19 cellular contexts compared by ENCODE assay signal in genomic region chr3:42853056-42853455, GRCh38. TPM values are rescaled to one million over a fixed set of nuclear protein-coding genes. Genes with fewer than 3 reads are reported as not detected.
A peak's percentile ranks its signal among the peaks of the same experiment; 100 is the strongest.
DNase-seq lines count a peak whose midpoint lies in the region; ATAC-seq and TF ChIP-seq lines count a peak whose summit lies in the region.
"Had no signal": no experiment of that assay in that cellular context is flagged by ENCODE, and none has a peak within 500 bp of the region (broad histone marks: within the 10 kb centered on the region; RNA-seq: fewer than 3 reads in every experiment).

No MANE protein-coding gene starts in this region.

- no peak overlapping the region for H3K4me3 Mint-ChIP-seq in activated naive CD4-positive, alpha-beta T cell treated with anti-CD3 and anti-CD28 coated beads, Interleukin-2, amount 10 ng/mL, durations not matched to agents 7 days and 5 days
- H3K4me3 Mint-ChIP-seq: CD8-positive, alpha-beta T cell had no signal

- no peak for TF ChIP-seq POLR2A in vagina (IDR thresholded peaks at IDR 0.05)

- no peak overlapping the region for H2BK120ac ChIP-seq in trophoblast cell (ENCODE audit: insufficient read depth, low read length, poor library complexity)

- H3K4me3 ChIP-seq in right atrium auricular region (no peak overlapping the region), coronary artery (no peak overlapping the region), trophoblast cell (ENCODE audit: low read depth, low read length) (no peak overlapping the region), vagina (no peak overlapping the region)
- H3K4me3 ChIP-seq: GM12878, Peyer's patch had no signal

- H3K36me3 ChIP-seq in right atrium auricular region (no peaks in the 10 kb centered on the region), trophoblast cell (ENCODE audit: control insufficient read depth in 1 of 2, insufficient read depth in 2 of 2, low read length in 2 of 2) (peaks cover 0 to 7% of the 10 kb centered on the region in 2 experiments), vagina (no peaks in the 10 kb centered on the region)
- H3K36me3 ChIP-seq: Peyer's patch had no signal

- no peaks in the 10 kb centered on the region for H3K79me2 ChIP-seq in trophoblast cell (ENCODE audit: control insufficient read depth, insufficient read depth, low read length, poor library complexity)

- H2AFZ ChIP-seq in trophoblast cell (ENCODE audit: insufficient read depth, low read length, poor library complexity) = no peak overlapping the region

- CTCF ChIA-PET in activated naive CD4-positive, alpha-beta T cell treated with anti-CD3 and anti-CD28 coated beads, Interleukin-2, amount 10 ng/mL, durations not matched to agents 7 days and 5 days (lab: Charles Lee) = interaction anchor here (0.9 to 3.9 kb wide), 2 partner anchors 13 to 28 kb away, joined by 3 to 12 read pairs; no protein-coding TSS in a partner anchor

- TF ChIP-seq CTCF in right atrium auricular region (IDR thresholded peaks at IDR 0.05) (no peak), coronary artery (IDR thresholded peaks at IDR 0.05) (no peak), vagina (IDR thresholded peaks at IDR 0.05) (no peak)

- H3K4me1 Mint-ChIP-seq in activated naive CD4-positive, alpha-beta T cell treated with anti-CD3 and anti-CD28 coated beads, Interleukin-2, amount 10 ng/mL, durations not matched to agents 7 days and 5 days = no peaks in the 10 kb centered on the region

- no peak overlapping the region for H3K4me2 ChIP-seq in trophoblast cell (ENCODE audit: low read length)

- H4K91ac ChIP-seq in trophoblast cell (ENCODE audit: low read depth, low read length) = no peak overlapping the region

- H3K9me3 Mint-ChIP-seq in activated naive CD4-positive, alpha-beta T cell treated with anti-CD3 and anti-CD28 coated beads, Interleukin-2, amount 10 ng/mL, durations not matched to agents 7 days and 5 days = no peaks in the 10 kb centered on the region
- H3K9me3 Mint-ChIP-seq: CD8-positive, alpha-beta T cell had no signal

- peaks cover 24% of the 10 kb centered on the region for H3K27me3 Mint-ChIP-seq in activated naive CD4-positive, alpha-beta T cell treated with anti-CD3 and anti-CD28 coated beads, Interleukin-2, amount 10 ng/mL, durations not matched to agents 7 days and 5 days

- no peak overlapping the region for H2AK5ac ChIP-seq in trophoblast cell (ENCODE audit: low read length)

- ATAC-seq in left cardiac atrium = no peak
- ATAC-seq: CD8-positive, alpha-beta T cell; GM12878; HCT116; Right ventricle myocardium inferior had no signal

- H3K79me1 ChIP-seq in trophoblast cell (ENCODE audit: low read length) = no peaks in the 10 kb centered on the region

- H3K9me3 ChIP-seq in right atrium auricular region = no peaks in the 10 kb centered on the region
- H3K9me3 ChIP-seq in trophoblast cell (ENCODE audit: insufficient read depth, low read depth, low read length) = no peaks in the 10 kb centered on the region
- H3K9me3 ChIP-seq in vagina = no peaks in the 10 kb centered on the region
- H3K9me3 ChIP-seq: Peyer's patch had no signal

- DNase-seq in right atrium auricular region (ENCODE audit: low spot score) (peak; percentile 16), left cardiac atrium (no peak), coronary artery (ENCODE audit: low spot score) (no peak), trophoblast cell (no peak), vagina (ENCODE audit: extremely low spot score in 2 of 2) (peak; percentile 62 to 67), RPMI8226 (no peak), cerebellum (ENCODE audit: low spot score) (no peak)
- no peak for DNase-seq in activated naive CD4-positive, alpha-beta T cell treated with anti-CD3 and anti-CD28 coated beads, Interleukin-2, amount 10 ng/mL, durations not matched to agents 7 days and 5 days
- DNase-seq: Calu3; CD8-positive, alpha-beta T cell; EL; GOT3; NCI-H2107; NK-92 treated with Interleukin-12 subunit alpha and Interleukin-12 subunit beta, amount 100 ng/mL, for 24 hours had no signal

- H3K27ac ChIP-seq in right atrium auricular region (peak overlapping the region in 1 of 2 donors; percentile 45), coronary artery (peak overlapping the region; percentile 40 to 82), trophoblast cell (ENCODE audit: low read depth, low read length) (peak overlapping the region; percentile 22), vagina (no peak overlapping the region)
- H3K27ac ChIP-seq: Peyer's patch had no signal

- H3K14ac ChIP-seq in trophoblast cell (ENCODE audit: low read length) = no peak overlapping the region

- no CpG with 5 or more reads among the region's 1 CpG for WGBS in trophoblast cell (ENCODE audit: extremely low coverage, insufficient coverage, insufficient read length)

- H3K4ac ChIP-seq in trophoblast cell (ENCODE audit: low read depth, low read length) = no peak overlapping the region

- intact Hi-C loops in left cardiac atrium (cut with DNase I) = no loop called here
- intact Hi-C loops in vagina (cut with DNase I) = no loop called here

- no peak overlapping the region for H4K12ac ChIP-seq in trophoblast cell (ENCODE audit: low read depth, low read length)

- no peaks in the 10 kb centered on the region for H3K4me1 ChIP-seq in right atrium auricular region
- H3K4me1 ChIP-seq in trophoblast cell (ENCODE audit: control insufficient read depth in 1 of 2, insufficient read depth in 2 of 2, low read length in 2 of 2) = peaks cover 5 to 9% of the 10 kb centered on the region in 2 experiments
- H3K4me1 ChIP-seq in vagina = no peaks in the 10 kb centered on the region
- H3K4me1 ChIP-seq: Peyer's patch had no signal

- no peaks in the 10 kb centered on the region for H3K27me3 ChIP-seq in right atrium auricular region
- H3K27me3 ChIP-seq in trophoblast cell (ENCODE audit: insufficient read depth, low read length) = no peaks in the 10 kb centered on the region
- H3K27me3 ChIP-seq in vagina = no peaks in the 10 kb centered on the region
- H3K27me3 ChIP-seq: Peyer's patch had no signal

- no peak overlapping the region for H3K9ac ChIP-seq in trophoblast cell (ENCODE audit: low read length)

- no peak overlapping the region for H4K8ac ChIP-seq in trophoblast cell (ENCODE audit: low read depth, low read length)

- no peaks in the 10 kb centered on the region for H3K36me3 Mint-ChIP-seq in activated naive CD4-positive, alpha-beta T cell treated with anti-CD3 and anti-CD28 coated beads, Interleukin-2, amount 10 ng/mL, durations not matched to agents 7 days and 5 days
- H3K36me3 Mint-ChIP-seq: CD8-positive, alpha-beta T cell had no signal

- peak overlapping the region; percentile 38 for H2BK12ac ChIP-seq in trophoblast cell (ENCODE audit: low read length)

- no peak overlapping the region for H3K23ac ChIP-seq in trophoblast cell (ENCODE audit: low read length)

- H3K27ac Mint-ChIP-seq in activated naive CD4-positive, alpha-beta T cell treated with anti-CD3 and anti-CD28 coated beads, Interleukin-2, amount 10 ng/mL, durations not matched to agents 7 days and 5 days = no peak overlapping the region
- H3K27ac Mint-ChIP-seq: CD8-positive, alpha-beta T cell had no signal

- H2BK5ac ChIP-seq in trophoblast cell (ENCODE audit: low read depth, low read length, poor library complexity) = no peak overlapping the region

- peak overlapping the region; percentile 50 for H3K18ac ChIP-seq in trophoblast cell (ENCODE audit: low read length)

RNA-seq across cellular contexts. Expression of gene CYP8B1, which starts 22.6 kb away (rescaled TPM):
- total RNA-seq in right atrium auricular region = not detected
- not detected for total RNA-seq in left cardiac atrium
- not detected in 2 replicates for polyA plus RNA-seq in trophoblast cell (2013)
- not detected for total RNA-seq in vagina
- not detected for total RNA-seq in cerebellum
- total RNA-seq: Calu3; CD8-positive, alpha-beta T cell; Peyer's patch; Right ventricle myocardium inferior had no signal
- polyA plus RNA-seq: BJ, GM12878 had no signal

RNA-seq across cellular contexts. Expression of gene ACKR2, which starts 43.8 kb away (rescaled TPM):
- total RNA-seq in right atrium auricular region (1 to 10 TPM in 1 of 2 donors, under 1 TPM in 1; 0.78 to 6.2 TPM), left cardiac atrium (1 to 10 TPM; 2.2 to 2.4 TPM), vagina (7.9 TPM), cerebellum (not detected)
- 44.4 and 51.3 TPM in 2 replicates for polyA plus RNA-seq in trophoblast cell (2013)

RNA-seq across cellular contexts. Expression of gene HIGD1A, which starts 48.8 kb away (rescaled TPM):
- 100 to 1,000 TPM; 213 to 299 TPM for total RNA-seq in right atrium auricular region
- total RNA-seq in left cardiac atrium = 100 to 1,000 TPM; 200 to 270 TPM
- 291 and 298 TPM in 2 replicates for polyA plus RNA-seq in trophoblast cell (2013)
- total RNA-seq in vagina = 173 TPM
- 75.1 TPM for total RNA-seq in cerebellum

RNA-seq across cellular contexts. Expression of gene ZNF662, which starts 52.9 kb away (rescaled TPM):
- total RNA-seq in right atrium auricular region (1 to 10 TPM; 1.7 to 2.7 TPM), left cardiac atrium (1 to 10 TPM; 5.2 to 6.3 TPM), vagina (6.6 TPM), cerebellum (23.0 TPM)
- 1.9 and 2.2 TPM in 2 replicates for polyA plus RNA-seq in trophoblast cell (2013)
- total RNA-seq: GM12878 had no signal
- polyA plus RNA-seq: GM12878 had no signal

Comparison
In these comparisons a context has a peak if more than half of its experiments do, and no peak if none do; other contexts are left out.
1. DNase-seq: peak in right atrium auricular region (single experiment) and vagina (2 of 2); none in left cardiac atrium (single experiment), coronary artery (single experiment), trophoblast cell (0 of 2), activated naive CD4-positive, alpha-beta T cell treated with anti-CD3 and anti-CD28 coated beads, Interleukin-2, amount 10 ng/mL, durations not matched to agents 7 days and 5 days (single experiment), RPMI8226 (single experiment) and cerebellum (single experiment).